In the genomic region with DNA sequence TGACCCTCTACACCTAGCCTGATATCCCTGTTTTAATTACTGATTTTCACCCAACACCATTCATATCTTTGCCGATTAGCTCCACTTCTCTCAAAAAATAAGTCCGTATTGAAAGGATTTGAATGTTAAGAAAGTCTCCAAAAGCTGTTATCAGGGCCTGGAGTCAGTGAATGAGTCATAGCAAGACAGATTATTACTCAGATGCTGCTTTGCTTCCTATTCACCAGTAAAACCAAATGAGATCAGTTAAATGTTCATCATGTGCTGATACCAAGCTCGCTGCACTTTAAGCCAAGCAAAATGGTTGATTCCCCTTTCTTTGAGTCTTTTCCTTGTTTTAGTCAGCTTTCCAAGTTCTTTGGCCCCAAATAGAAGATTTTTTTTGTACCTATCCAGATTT, we compare ENCODE assay signal across 16 cellular contexts.
DNase-seq lines count a peak whose midpoint lies in the region; ATAC-seq, FAIRE-seq and TF ChIP-seq lines count a peak whose summit lies in the region.
"Had no signal": no experiment of that assay in that cellular context is flagged by ENCODE, and none has a peak within 500 bp of the region (broad histone marks: within the 10 kb centered on the region; RNA-seq: fewer than 3 reads in every experiment).

No MANE protein-coding gene starts in this region.

- ATAC-seq in GM18858 (IDR thresholded peaks at IDR 0.05; ENCODE audit: unreplicated experiment): peak; percentile 82
- no peak for ATAC-seq in activated CD8-positive, alpha-beta T cell treated with anti-CD3 and anti-CD28 coated beads, Interleukin-2, amount 10 ng/mL, durations not matched to agents 7 days and 5 days

- no peaks in the 10 kb centered on the region for H3K27me3 ChIP-seq in brain microvascular endothelial cell (replicated peaks)
- H3K27me3 ChIP-seq: vagina had no signal

- H3K9me3 Mint-ChIP-seq in activated CD8-positive, alpha-beta T cell treated with anti-CD3 and anti-CD28 coated beads, Interleukin-2, amount 10 ng/mL, durations not matched to agents 7 days and 5 days (ENCODE audit: insufficient read depth): no peaks in the 10 kb centered on the region
- H3K9me3 Mint-ChIP-seq in immature natural killer cell: peaks cover 0 to 12% (median 8%) of the 10 kb centered on the region in 6 donors
- H3K9me3 Mint-ChIP-seq: activated CD4-positive, alpha-beta T cell treated with anti-CD3 and anti-CD28 coated beads, Interleukin-2, amount 10 ng/mL, durations not matched to agents 24 days and 14 days had no signal

- no peaks in the 10 kb centered on the region for H3K27me3 Mint-ChIP-seq in activated CD8-positive, alpha-beta T cell treated with anti-CD3 and anti-CD28 coated beads, Interleukin-2, amount 10 ng/mL, durations not matched to agents 7 days and 5 days (ENCODE audit: low read depth)
- no peaks in the 10 kb centered on the region for H3K27me3 Mint-ChIP-seq in immature natural killer cell (ENCODE audit: low read depth in 3 of 3)
- H3K27me3 Mint-ChIP-seq: activated CD4-positive, alpha-beta T cell treated with anti-CD3 and anti-CD28 coated beads, Interleukin-2, amount 10 ng/mL, durations not matched to agents 24 days and 14 days; dendritic cell treated with granulocyte-macrophage colony-stimulating factor and Interleukin-4, amounts not matched to agents 40 ng/mL and 50 ng/mL, for 4 days had no signal

- H3K4me3 Mint-ChIP-seq in activated CD8-positive, alpha-beta T cell treated with anti-CD3 and anti-CD28 coated beads, Interleukin-2, amount 10 ng/mL, durations not matched to agents 7 days and 5 days: no peak overlapping the region
- H3K4me3 Mint-ChIP-seq in immature natural killer cell: no peak overlapping the region
- H3K4me3 Mint-ChIP-seq: activated CD4-positive, alpha-beta T cell treated with anti-CD3 and anti-CD28 coated beads, Interleukin-2, amount 10 ng/mL, durations not matched to agents 24 days and 14 days; dendritic cell treated with granulocyte-macrophage colony-stimulating factor and Interleukin-4, amounts not matched to agents 40 ng/mL and 50 ng/mL, for 4 days; H9 had no signal

- H3K27ac ChIP-seq in brain microvascular endothelial cell: peak overlapping the region; percentile 30
- H3K27ac ChIP-seq: skin epidermis, vagina had no signal

- H3K4me3 ChIP-seq in brain microvascular endothelial cell (ENCODE audit: low read depth, low read length): no peak overlapping the region
- H3K4me3 ChIP-seq in retinal pigment epithelial cell (ENCODE audit: low read length): no peak overlapping the region
- H3K4me3 ChIP-seq: skin epidermis, vagina had no signal

- no peak for FAIRE-seq in HTR-8/SVneo (lab: Jason Lieb, UNC)

- CTCF ChIA-PET in activated CD8-positive, alpha-beta T cell treated with anti-CD3 and anti-CD28 coated beads, Interleukin-2, amount 10 ng/mL, durations not matched to agents 7 days and 5 days (lab: Charles Lee): no interaction called here

- no peaks in the 10 kb centered on the region for H3K4me1 Mint-ChIP-seq in activated CD8-positive, alpha-beta T cell treated with anti-CD3 and anti-CD28 coated beads, Interleukin-2, amount 10 ng/mL, durations not matched to agents 7 days and 5 days (ENCODE audit: low read depth)
- H3K4me1 Mint-ChIP-seq in immature natural killer cell: no peaks in the 10 kb centered on the region
- H3K4me1 Mint-ChIP-seq: activated CD4-positive, alpha-beta T cell treated with anti-CD3 and anti-CD28 coated beads, Interleukin-2, amount 10 ng/mL, durations not matched to agents 24 days and 14 days had no signal

- in situ Hi-C loops in brain microvascular endothelial cell (cut with HindIII; ENCODE audit: low pct_ligation_motif_present, low sequenced_read_pairs): no loop called here

- no peak overlapping the region for H3K27ac Mint-ChIP-seq in activated CD8-positive, alpha-beta T cell treated with anti-CD3 and anti-CD28 coated beads, Interleukin-2, amount 10 ng/mL, durations not matched to agents 7 days and 5 days
- no peak overlapping the region for H3K27ac Mint-ChIP-seq in immature natural killer cell
- H3K27ac Mint-ChIP-seq: activated CD4-positive, alpha-beta T cell treated with anti-CD3 and anti-CD28 coated beads, Interleukin-2, amount 10 ng/mL, durations not matched to agents 24 days and 14 days; dendritic cell treated with granulocyte-macrophage colony-stimulating factor and Interleukin-4, amounts not matched to agents 40 ng/mL and 50 ng/mL, for 4 days had no signal

- POLR2A ChIA-PET in activated CD8-positive, alpha-beta T cell treated with anti-CD3 and anti-CD28 coated beads, Interleukin-2, amount 10 ng/mL, durations not matched to agents 7 days and 5 days (lab: Charles Lee): no interaction called here

- H3K36me3 ChIP-seq in brain microvascular endothelial cell (replicated peaks): no peaks in the 10 kb centered on the region
- H3K36me3 ChIP-seq: vagina had no signal

- no peak for TF ChIP-seq CTCF in brain microvascular endothelial cell (IDR thresholded peaks at IDR 0.05; ENCODE audit: low read depth, low read length, missing control alignments)
- TF ChIP-seq CTCF in retinal pigment epithelial cell (conservative IDR thresholded peaks at IDR 0.05; ENCODE audit: low read depth, low read length): no peak

- no peaks in the 10 kb centered on the region for H3K36me3 Mint-ChIP-seq in activated CD8-positive, alpha-beta T cell treated with anti-CD3 and anti-CD28 coated beads, Interleukin-2, amount 10 ng/mL, durations not matched to agents 7 days and 5 days (ENCODE audit: low read depth)
- H3K36me3 Mint-ChIP-seq in immature natural killer cell: no peaks in the 10 kb centered on the region

- DNase-seq in HTR-8/SVneo (ENCODE audit: insufficient read length, low spot score): peak; percentile 22
- peak; percentile 81 for DNase-seq in brain microvascular endothelial cell
- DNase-seq in retinal pigment epithelial cell (ENCODE audit: low read depth): peak; percentile 85
- DNase-seq in activated CD8-positive, alpha-beta T cell treated with anti-CD3 and anti-CD28 coated beads, Interleukin-2, amount 10 ng/mL, durations not matched to agents 7 days and 5 days: no peak
- no peak for DNase-seq in NCI-H524 treated with DMSO at 0.1 percent for 48 hours (lab: John Stamatoyannopoulos, UW)
- no peak for DNase-seq in mesenteric fat pad (ENCODE audit: low spot score)
- no peak for DNase-seq in immature natural killer cell
- DNase-seq: activated CD4-positive, alpha-beta T cell treated with anti-CD3 and anti-CD28 coated beads, Interleukin-2, amount 10 ng/mL, durations not matched to agents 24 days and 14 days; activated naive CD4-positive, alpha-beta T cell treated with anti-CD3 and anti-CD28 coated beads, Interleukin-2, amount 50 U/mL, for 16 hours; DMS79; H9; hypothalamus had no signal

Comparison
In these comparisons a context has a peak if more than half of its experiments do, and no peak if none do; other contexts are left out.
1. DNase-seq: peak in HTR-8/SVneo (single experiment), brain microvascular endothelial cell (single experiment) and retinal pigment epithelial cell (single experiment); none in activated CD8-positive, alpha-beta T cell treated with anti-CD3 and anti-CD28 coated beads, Interleukin-2, amount 10 ng/mL, durations not matched to agents 7 days and 5 days (single experiment), NCI-H524 treated with DMSO at 0.1 percent for 48 hours (single experiment), mesenteric fat pad (single experiment) and immature natural killer cell (0 of 3).